1 cellular context compared by ENCODE assay signal in the genomic region with DNA sequence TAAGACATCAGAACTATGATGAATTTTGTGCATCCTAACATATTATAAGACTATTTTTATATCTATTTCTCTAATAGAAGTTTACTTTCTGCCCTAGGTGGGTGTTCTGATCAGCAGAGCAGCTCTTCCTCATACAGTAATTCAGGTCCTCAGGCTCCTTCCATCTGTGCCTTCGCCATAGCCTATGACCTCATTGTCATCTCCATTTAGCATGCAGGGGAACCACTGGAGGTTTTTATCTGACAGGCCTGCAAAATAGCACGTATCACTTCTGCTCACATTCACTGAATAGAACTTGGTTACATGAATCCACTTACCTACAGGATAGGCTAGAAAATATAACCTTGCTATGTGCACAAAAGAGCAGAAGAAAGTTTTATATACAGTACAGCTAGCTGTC.
TF ChIP-seq lines count a peak whose summit lies in the region.

No MANE protein-coding gene starts in this region.

TF ChIP-seq in HepG2, 621 proteins besides CTCF, POLR2A, EP300 and RAD21 (continued from another document):
- TF ChIP-seq, protein P1, sequence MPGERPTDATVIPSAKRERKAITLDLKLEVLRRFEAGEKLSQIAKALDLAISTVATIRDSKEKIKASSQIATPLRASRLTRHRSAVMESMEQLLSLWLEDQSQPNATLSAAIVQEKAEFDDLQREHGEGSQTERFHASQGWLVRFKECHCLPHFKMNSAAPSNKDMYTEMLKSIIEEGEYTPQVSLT (CRISPR knock-in tag; IDR thresholded peaks at IDR 0.05; ENCODE audit: borderline replicate concordance, low read depth) = no peak
- TF ChIP-seq HOXD1 (CRISPR knock-in tag; IDR thresholded peaks at IDR 0.05) = no peak
